In genomic region chr2:239295377-239296019, GRCh38 we compare ENCODE assay signal across 10 cellular contexts.
A peak's percentile ranks its signal among the peaks of the same experiment; 100 is the strongest.
DNase-seq lines count a peak whose midpoint lies in the region; ATAC-seq and TF ChIP-seq lines count a peak whose summit lies in the region.
"Had no signal": no experiment of that assay in that cellular context is flagged by ENCODE, and none has a peak within 500 bp of the region (broad histone marks: within the 10 kb centered on the region; RNA-seq: fewer than 3 reads in every experiment).

No MANE protein-coding gene starts in this region.

- H3K4me3 Mint-ChIP-seq in activated naive CD4-positive, alpha-beta T cell treated with anti-CD3 and anti-CD28 coated beads, Interleukin-2, amount 10 ng/mL, durations not matched to agents 7 days and 5 days, result peak overlapping the region; percentile 84
- peak overlapping the region; percentile 21 for H3K4me3 Mint-ChIP-seq in activated CD4-positive, alpha-beta memory T cell treated with anti-CD3 and anti-CD28 coated beads, Interleukin-2, amount 10 ng/mL, durations not matched to agents 7 days and 5 days

- ATAC-seq in thoracic aorta (ENCODE audit: insufficient number of reproducible peaks, low FRiP score, low read depth), result no peak

- POLR2A ChIA-PET in activated CD4-positive, alpha-beta memory T cell treated with anti-CD3 and anti-CD28 coated beads, Interleukin-2, amount 10 ng/mL, durations not matched to agents 7 days and 5 days (lab: Charles Lee), result interaction anchor here (0.6 to 3.7 kb wide), 12 partner anchors 8 to 195 kb away, joined by 3 to 19 read pairs (median 4); partner anchors contain the start of gene HDAC4

- H3K27me3 ChIP-seq in iPS-15b (ENCODE audit: control insufficient read depth, insufficient read depth, low read length) (no peaks in the 10 kb centered on the region), thoracic aorta (replicated peaks; ENCODE audit: insufficient read depth) (no peaks in the 10 kb centered on the region)

- peaks cover 83% of the 10 kb centered on the region for H3K4me1 Mint-ChIP-seq in activated naive CD4-positive, alpha-beta T cell treated with anti-CD3 and anti-CD28 coated beads, Interleukin-2, amount 10 ng/mL, durations not matched to agents 7 days and 5 days
- peaks cover 66% of the 10 kb centered on the region for H3K4me1 Mint-ChIP-seq in activated CD4-positive, alpha-beta memory T cell treated with anti-CD3 and anti-CD28 coated beads, Interleukin-2, amount 10 ng/mL, durations not matched to agents 7 days and 5 days

- DNase-seq in activated naive CD4-positive, alpha-beta T cell treated with anti-CD3 and anti-CD28 coated beads, Interleukin-2, amount 10 ng/mL, durations not matched to agents 7 days and 5 days, result peak; percentile 60
- DNase-seq in activated naive CD4-positive, alpha-beta T cell (lab: John Stamatoyannopoulos, UW), result no peak
- no peak for DNase-seq in activated CD4-positive, alpha-beta memory T cell treated with anti-CD3 and anti-CD28 coated beads, Interleukin-2, amount 10 ng/mL, durations not matched to agents 7 days and 5 days
- no peak for DNase-seq in thoracic aorta (ENCODE audit: low spot score)
- no peak for DNase-seq in NCI-H446 treated with DMSO at 0.1 percent for 48 hours (lab: John Stamatoyannopoulos, UW)
- no peak for DNase-seq in NCI-H128 (lab: John Stamatoyannopoulos, UW; ENCODE audit: unreplicated experiment)
- DNase-seq in AG20443 (ENCODE audit: low spot score), result no peak
- DNase-seq: MM.1S had no signal

- CTCF ChIA-PET in activated naive CD4-positive, alpha-beta T cell treated with anti-CD3 and anti-CD28 coated beads, Interleukin-2, amount 10 ng/mL, durations not matched to agents 7 days and 5 days (lab: Charles Lee), result interaction anchor here (0.9 to 1.9 kb wide), 5 partner anchors 10 to 85 kb away, joined by 3 to 8 read pairs (median 3); no protein-coding TSS in a partner anchor
- CTCF ChIA-PET in activated CD4-positive, alpha-beta memory T cell treated with anti-CD3 and anti-CD28 coated beads, Interleukin-2, amount 10 ng/mL, durations not matched to agents 7 days and 5 days (lab: Charles Lee), result interaction anchor here (0.7 to 2.1 kb wide), 8 partner anchors 9 to 151 kb away, joined by 3 to 10 read pairs (median 3); no protein-coding TSS in a partner anchor

- H3K4me3 ChIP-seq in iPS-15b (ENCODE audit: low read depth, low read length) (peak overlapping the region; percentile 8), thoracic aorta (peak overlapping the region; percentile 7)

- H3K9ac ChIP-seq in iPS-15b (ENCODE audit: low read depth, low read length), result peak overlapping the region; percentile 47

- H3K36me3 ChIP-seq in iPS-15b (ENCODE audit: control insufficient read depth, insufficient read depth, low read length) (peaks cover 2% of the 10 kb centered on the region), thoracic aorta (no peaks in the 10 kb centered on the region)

- peaks cover 16% of the 10 kb centered on the region for H3K36me3 Mint-ChIP-seq in activated naive CD4-positive, alpha-beta T cell treated with anti-CD3 and anti-CD28 coated beads, Interleukin-2, amount 10 ng/mL, durations not matched to agents 7 days and 5 days
- peaks cover 15% of the 10 kb centered on the region for H3K36me3 Mint-ChIP-seq in activated CD4-positive, alpha-beta memory T cell treated with anti-CD3 and anti-CD28 coated beads, Interleukin-2, amount 10 ng/mL, durations not matched to agents 7 days and 5 days (ENCODE audit: low read depth)

- peak overlapping the region in 1 of 2 donors; percentile 25 for H3K27ac ChIP-seq in thoracic aorta
- H3K27ac ChIP-seq: C4-2B had no signal

- H3K9me3 Mint-ChIP-seq in activated naive CD4-positive, alpha-beta T cell treated with anti-CD3 and anti-CD28 coated beads, Interleukin-2, amount 10 ng/mL, durations not matched to agents 7 days and 5 days, result no peaks in the 10 kb centered on the region
- no peaks in the 10 kb centered on the region for H3K9me3 Mint-ChIP-seq in activated CD4-positive, alpha-beta memory T cell treated with anti-CD3 and anti-CD28 coated beads, Interleukin-2, amount 10 ng/mL, durations not matched to agents 7 days and 5 days

- H3K9me3 ChIP-seq in iPS-15b (ENCODE audit: control insufficient read depth, insufficient read depth, low read length), result no peaks in the 10 kb centered on the region
- H3K9me3 ChIP-seq in thoracic aorta, result no peaks in the 10 kb centered on the region

- H3K4me1 ChIP-seq in iPS-15b (ENCODE audit: control insufficient read depth, insufficient read depth, low read length), result peaks cover 24% of the 10 kb centered on the region
- peaks cover 9 to 21% of the 10 kb centered on the region in 2 donors for H3K4me1 ChIP-seq in thoracic aorta (ENCODE audit: control insufficient read depth in 1 of 2, low read depth in 2 of 2)

- TF ChIP-seq CTCF in thoracic aorta (IDR thresholded peaks at IDR 0.05), result no peak

- H3K27ac Mint-ChIP-seq in activated naive CD4-positive, alpha-beta T cell treated with anti-CD3 and anti-CD28 coated beads, Interleukin-2, amount 10 ng/mL, durations not matched to agents 7 days and 5 days, result peak overlapping the region; percentile 96
- peak overlapping the region; percentile 70 for H3K27ac Mint-ChIP-seq in activated CD4-positive, alpha-beta memory T cell treated with anti-CD3 and anti-CD28 coated beads, Interleukin-2, amount 10 ng/mL, durations not matched to agents 7 days and 5 days

- H3K27me3 Mint-ChIP-seq in activated naive CD4-positive, alpha-beta T cell treated with anti-CD3 and anti-CD28 coated beads, Interleukin-2, amount 10 ng/mL, durations not matched to agents 7 days and 5 days, result peaks cover 10% of the 10 kb centered on the region
- peaks cover 12% of the 10 kb centered on the region for H3K27me3 Mint-ChIP-seq in activated CD4-positive, alpha-beta memory T cell treated with anti-CD3 and anti-CD28 coated beads, Interleukin-2, amount 10 ng/mL, durations not matched to agents 7 days and 5 days
